1 cellular context compared by ENCODE assay signal in genomic region chr17:31558748-31559646, GRCh38.
A peak's percentile ranks its signal among the peaks of the same experiment; 100 is the strongest.
TF ChIP-seq lines count a peak whose summit lies in the region.

No MANE protein-coding gene starts in this region.

TF ChIP-seq in HepG2, 621 proteins besides CTCF, POLR2A, EP300 and RAD21 (continued from another document and continues in another):
- peak; percentile 48; the same call in 1 of the 2 replicates for TF ChIP-seq PHF8 (CRISPR knock-in tag; IDR thresholded peaks at IDR 0.05)
- 0 out of 2 replicates have a peak, but pooled peaks have one; percentile 15 for TF ChIP-seq ZNF629 (CRISPR knock-in tag; conservative IDR thresholded peaks at IDR 0.05)
- peak; percentile 68 for TF ChIP-seq HNRNPLL (IDR thresholded peaks at IDR 0.05; ENCODE audit: low read depth, low read length, poor library complexity, severe bottlenecking)
- TF ChIP-seq SMC3 (IDR thresholded peaks at IDR 0.05; ENCODE audit: low read length), result peak; percentile 38; the same call in 1 of the 2 replicates
- TF ChIP-seq, protein P1, sequence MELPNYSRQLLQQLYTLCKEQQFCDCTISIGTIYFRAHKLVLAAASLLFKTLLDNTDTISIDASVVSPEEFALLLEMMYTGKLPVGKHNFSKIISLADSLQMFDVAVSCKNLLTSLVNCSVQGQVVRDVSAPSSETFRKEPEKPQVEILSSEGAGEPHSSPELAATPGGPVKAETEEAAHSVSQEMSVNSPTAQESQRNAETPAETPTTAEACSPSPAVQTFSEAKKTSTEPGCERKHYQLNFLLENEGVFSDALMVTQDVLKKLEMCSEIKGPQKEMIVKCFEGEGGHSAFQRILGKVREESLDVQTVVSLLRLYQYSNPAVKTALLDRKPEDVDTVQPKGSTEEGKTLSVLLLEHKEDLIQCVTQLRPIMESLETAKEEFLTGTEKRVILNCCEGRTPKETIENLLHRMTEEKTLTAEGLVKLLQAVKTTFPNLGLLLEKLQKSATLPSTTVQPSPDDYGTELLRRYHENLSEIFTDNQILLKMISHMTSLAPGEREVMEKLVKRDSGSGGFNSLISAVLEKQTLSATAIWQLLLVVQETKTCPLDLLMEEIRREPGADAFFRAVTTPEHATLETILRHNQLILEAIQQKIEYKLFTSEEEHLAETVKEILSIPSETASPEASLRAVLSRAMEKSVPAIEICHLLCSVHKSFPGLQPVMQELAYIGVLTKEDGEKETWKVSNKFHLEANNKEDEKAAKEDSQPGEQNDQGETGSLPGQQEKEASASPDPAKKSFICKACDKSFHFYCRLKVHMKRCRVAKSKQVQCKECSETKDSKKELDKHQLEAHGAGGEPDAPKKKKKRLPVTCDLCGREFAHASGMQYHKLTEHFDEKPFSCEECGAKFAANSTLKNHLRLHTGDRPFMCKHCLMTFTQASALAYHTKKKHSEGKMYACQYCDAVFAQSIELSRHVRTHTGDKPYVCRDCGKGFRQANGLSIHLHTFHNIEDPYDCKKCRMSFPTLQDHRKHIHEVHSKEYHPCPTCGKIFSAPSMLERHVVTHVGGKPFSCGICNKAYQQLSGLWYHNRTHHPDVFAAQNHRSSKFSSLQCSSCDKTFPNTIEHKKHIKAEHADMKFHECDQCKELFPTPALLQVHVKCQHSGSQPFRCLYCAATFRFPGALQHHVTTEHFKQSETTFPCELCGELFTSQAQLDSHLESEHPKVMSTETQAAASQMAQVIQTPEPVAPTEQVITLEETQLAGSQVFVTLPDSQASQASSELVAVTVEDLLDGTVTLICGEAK (IDR thresholded peaks at IDR 0.05), result no peak
- TF ChIP-seq, protein P1 (CRISPR knock-in tag; IDR thresholded peaks at IDR 0.05), result peak; percentile 33; the same call in 1 of the 2 replicates
- TF ChIP-seq KDM3A (CRISPR knock-in tag; IDR thresholded peaks at IDR 0.05; ENCODE audit: low read depth), result no peak
- 0 out of 2 replicates have a peak, but pooled peaks have one; percentile 57 for TF ChIP-seq ZFP82 (CRISPR knock-in tag; IDR thresholded peaks at IDR 0.05; ENCODE audit: borderline replicate concordance)
- TF ChIP-seq EEA1 (CRISPR knock-in tag; IDR thresholded peaks at IDR 0.05; ENCODE audit: borderline replicate concordance), result 0 out of 2 replicates have a peak, but pooled peaks have one; percentile 15
- TF ChIP-seq IKZF4 (CRISPR knock-in tag; IDR thresholded peaks at IDR 0.05; ENCODE audit: borderline replicate concordance, low read depth, not compliant biosample characterization), result peak; percentile 42
- TF ChIP-seq HOXA3 (CRISPR knock-in tag; IDR thresholded peaks at IDR 0.05), result 0 out of 2 replicates have a peak, but pooled peaks have one; percentile 2
- no peak for TF ChIP-seq IRF1 (CRISPR knock-in tag; IDR thresholded peaks at IDR 0.05; ENCODE audit: low read depth)
- 0 out of 2 replicates have a peak, but pooled peaks have one; percentile 19 for TF ChIP-seq ZNF160 (CRISPR knock-in tag; IDR thresholded peaks at IDR 0.05)
- TF ChIP-seq ZBTB14 (CRISPR knock-in tag; IDR thresholded peaks at IDR 0.05), result peak; percentile 70
- TF ChIP-seq STAT5B (CRISPR knock-in tag; IDR thresholded peaks at IDR 0.05), result no peak
- TF ChIP-seq ZSCAN21 (CRISPR knock-in tag; IDR thresholded peaks at IDR 0.05; ENCODE audit: borderline replicate concordance), result peak; percentile 34; the same call in 1 of the 2 replicates
- 0 out of 2 replicates have a peak, but pooled peaks have one; percentile 44 for TF ChIP-seq ZNF616 (CRISPR knock-in tag; IDR thresholded peaks at IDR 0.05; ENCODE audit: low read depth)
- TF ChIP-seq HOXA5 (CRISPR knock-in tag; IDR thresholded peaks at IDR 0.05), result peak; percentile 68; the same call in 1 of the 2 replicates
- TF ChIP-seq, protein P2, sequence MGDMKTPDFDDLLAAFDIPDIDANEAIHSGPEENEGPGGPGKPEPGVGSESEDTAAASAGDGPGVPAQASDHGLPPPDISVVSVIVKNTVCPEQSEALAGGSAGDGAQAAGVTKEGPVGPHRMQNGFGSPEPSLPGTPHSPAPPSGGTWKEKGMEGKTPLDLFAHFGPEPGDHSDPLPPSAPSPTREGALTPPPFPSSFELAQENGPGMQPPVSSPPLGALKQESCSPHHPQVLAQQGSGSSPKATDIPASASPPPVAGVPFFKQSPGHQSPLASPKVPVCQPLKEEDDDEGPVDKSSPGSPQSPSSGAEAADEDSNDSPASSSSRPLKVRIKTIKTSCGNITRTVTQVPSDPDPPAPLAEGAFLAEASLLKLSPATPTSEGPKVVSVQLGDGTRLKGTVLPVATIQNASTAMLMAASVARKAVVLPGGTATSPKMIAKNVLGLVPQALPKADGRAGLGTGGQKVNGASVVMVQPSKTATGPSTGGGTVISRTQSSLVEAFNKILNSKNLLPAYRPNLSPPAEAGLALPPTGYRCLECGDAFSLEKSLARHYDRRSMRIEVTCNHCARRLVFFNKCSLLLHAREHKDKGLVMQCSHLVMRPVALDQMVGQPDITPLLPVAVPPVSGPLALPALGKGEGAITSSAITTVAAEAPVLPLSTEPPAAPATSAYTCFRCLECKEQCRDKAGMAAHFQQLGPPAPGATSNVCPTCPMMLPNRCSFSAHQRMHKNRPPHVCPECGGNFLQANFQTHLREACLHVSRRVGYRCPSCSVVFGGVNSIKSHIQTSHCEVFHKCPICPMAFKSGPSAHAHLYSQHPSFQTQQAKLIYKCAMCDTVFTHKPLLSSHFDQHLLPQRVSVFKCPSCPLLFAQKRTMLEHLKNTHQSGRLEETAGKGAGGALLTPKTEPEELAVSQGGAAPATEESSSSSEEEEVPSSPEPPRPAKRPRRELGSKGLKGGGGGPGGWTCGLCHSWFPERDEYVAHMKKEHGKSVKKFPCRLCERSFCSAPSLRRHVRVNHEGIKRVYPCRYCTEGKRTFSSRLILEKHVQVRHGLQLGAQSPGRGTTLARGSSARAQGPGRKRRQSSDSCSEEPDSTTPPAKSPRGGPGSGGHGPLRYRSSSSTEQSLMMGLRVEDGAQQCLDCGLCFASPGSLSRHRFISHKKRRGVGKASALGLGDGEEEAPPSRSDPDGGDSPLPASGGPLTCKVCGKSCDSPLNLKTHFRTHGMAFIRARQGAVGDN (CRISPR knock-in tag; IDR thresholded peaks at IDR 0.05), result peak; percentile 84
- TF ChIP-seq ASH2L (IDR thresholded peaks at IDR 0.05; ENCODE audit: insufficient read length, low read depth, low read length), result peak; percentile 64
- TF ChIP-seq ZIK1 (CRISPR knock-in tag; IDR thresholded peaks at IDR 0.05; ENCODE audit: borderline replicate concordance, low read depth), result 0 out of 2 replicates have a peak, but pooled peaks have one; percentile 37
- no peak for TF ChIP-seq NKX3-1 (CRISPR knock-in tag; IDR thresholded peaks at IDR 0.05)
- 0 out of 3 replicates have a peak, but pooled peaks have one; percentile 2 for TF ChIP-seq MXI1 (IDR thresholded peaks at IDR 0.05; ENCODE audit: borderline replicate concordance, low read depth, low read length)
- TF ChIP-seq ZBTB7B (CRISPR knock-in tag; IDR thresholded peaks at IDR 0.05), result 0 out of 2 replicates have a peak, but pooled peaks have one; percentile 20
- TF ChIP-seq ADNP (CRISPR knock-in tag; IDR thresholded peaks at IDR 0.05), result no peak
- peak; percentile 49; the same call in 1 of the 2 replicates for TF ChIP-seq ZNF772 (CRISPR knock-in tag; IDR thresholded peaks at IDR 0.05)
- no peak for TF ChIP-seq MAZ (IDR thresholded peaks at IDR 0.05; ENCODE audit: borderline replicate concordance, low read depth, low read length)
- TF ChIP-seq MAZ (CRISPR knock-in tag; IDR thresholded peaks at IDR 0.05; ENCODE audit: low read depth), result peak; percentile 73
- peak; percentile 67 for TF ChIP-seq YY1 (IDR thresholded peaks at IDR 0.05; ENCODE audit: insufficient read depth, insufficient replicate concordance, low read depth, low read length)
- no peak for TF ChIP-seq ZFP37 (CRISPR knock-in tag; IDR thresholded peaks at IDR 0.05; ENCODE audit: borderline replicate concordance)
- peak; percentile 50; the same call in 1 of the 2 replicates for TF ChIP-seq SAP130 (CRISPR knock-in tag; IDR thresholded peaks at IDR 0.05; ENCODE audit: low read depth)
- TF ChIP-seq ZBED4 (CRISPR knock-in tag; IDR thresholded peaks at IDR 0.05; ENCODE audit: borderline replicate concordance), result 0 out of 2 replicates have a peak, but pooled peaks have one; percentile 38
- TF ChIP-seq, protein P3, sequence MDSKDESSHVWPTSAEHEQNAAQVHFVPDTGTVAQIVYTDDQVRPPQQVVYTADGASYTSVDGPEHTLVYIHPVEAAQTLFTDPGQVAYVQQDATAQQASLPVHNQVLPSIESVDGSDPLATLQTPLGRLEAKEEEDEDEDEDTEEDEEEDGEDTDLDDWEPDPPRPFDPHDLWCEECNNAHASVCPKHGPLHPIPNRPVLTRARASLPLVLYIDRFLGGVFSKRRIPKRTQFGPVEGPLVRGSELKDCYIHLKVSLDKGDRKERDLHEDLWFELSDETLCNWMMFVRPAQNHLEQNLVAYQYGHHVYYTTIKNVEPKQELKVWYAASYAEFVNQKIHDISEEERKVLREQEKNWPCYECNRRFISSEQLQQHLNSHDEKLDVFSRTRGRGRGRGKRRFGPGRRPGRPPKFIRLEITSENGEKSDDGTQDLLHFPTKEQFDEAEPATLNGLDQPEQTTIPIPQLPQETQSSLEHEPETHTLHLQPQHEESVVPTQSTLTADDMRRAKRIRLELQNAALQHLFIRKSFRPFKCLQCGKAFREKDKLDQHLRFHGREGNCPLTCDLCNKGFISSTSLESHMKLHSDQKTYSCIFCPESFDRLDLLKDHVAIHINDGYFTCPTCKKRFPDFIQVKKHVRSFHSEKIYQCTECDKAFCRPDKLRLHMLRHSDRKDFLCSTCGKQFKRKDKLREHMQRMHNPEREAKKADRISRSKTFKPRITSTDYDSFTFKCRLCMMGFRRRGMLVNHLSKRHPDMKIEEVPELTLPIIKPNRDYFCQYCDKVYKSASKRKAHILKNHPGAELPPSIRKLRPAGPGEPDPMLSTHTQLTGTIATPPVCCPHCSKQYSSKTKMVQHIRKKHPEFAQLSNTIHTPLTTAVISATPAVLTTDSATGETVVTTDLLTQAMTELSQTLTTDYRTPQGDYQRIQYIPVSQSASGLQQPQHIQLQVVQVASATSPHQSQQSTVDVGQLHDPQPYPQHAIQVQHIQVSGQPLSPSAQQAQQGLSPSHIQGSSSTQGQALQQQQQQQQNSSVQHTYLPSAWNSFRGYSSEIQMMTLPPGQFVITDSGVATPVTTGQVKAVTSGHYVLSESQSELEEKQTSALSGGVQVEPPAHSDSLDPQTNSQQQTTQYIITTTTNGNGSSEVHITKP (CRISPR knock-in tag; IDR thresholded peaks at IDR 0.05; ENCODE audit: low read depth), result 0 out of 2 replicates have a peak, but pooled peaks have one; percentile 36
